Comparison of ENCODE assay signal across 12 cellular contexts in the genomic region with DNA sequence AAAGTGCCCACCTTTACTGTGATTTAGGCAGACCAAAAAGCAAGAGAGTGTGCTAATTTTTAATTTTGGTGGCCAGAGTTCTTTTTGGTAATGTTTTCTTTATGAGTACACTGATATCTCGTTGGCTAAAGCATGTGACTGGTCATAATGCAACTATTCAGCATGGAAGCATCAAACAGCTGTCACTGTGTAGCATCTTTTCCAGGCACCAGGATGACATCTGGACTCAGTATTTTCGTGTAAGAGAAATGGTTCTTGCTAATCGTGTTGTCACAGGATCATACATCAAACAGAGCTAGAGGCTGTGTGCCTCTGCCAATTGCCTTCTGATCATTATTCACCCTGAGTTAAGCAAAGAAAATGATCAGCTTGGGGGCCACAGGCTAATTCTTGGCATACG.
DNase-seq lines count a peak whose midpoint lies in the region; ATAC-seq and TF ChIP-seq lines count a peak whose summit lies in the region.
"Had no signal": no experiment of that assay in that cellular context is flagged by ENCODE, and none has a peak within 500 bp of the region (broad histone marks: within the 10 kb centered on the region; RNA-seq: fewer than 3 reads in every experiment).

No MANE protein-coding gene starts in this region.

- peaks cover 7 to 20% (median 15%) of the 10 kb centered on the region in 4 donors for H3K4me1 ChIP-seq in esophagus muscularis mucosa

- TF ChIP-seq POLR2A in esophagus muscularis mucosa (IDR thresholded peaks at IDR 0.05; ENCODE audit: low read depth) = no peak

- no peak for TF ChIP-seq CTCF in esophagus muscularis mucosa (IDR thresholded peaks at IDR 0.05)

- no peaks in the 10 kb centered on the region for H3K27me3 ChIP-seq in esophagus muscularis mucosa

- intact Hi-C loops in esophagus muscularis mucosa (cut with DNase I) = no loop called here

- no peak for TF ChIP-seq EP300 in esophagus muscularis mucosa (IDR thresholded peaks at IDR 0.05)

- H3K9me3 ChIP-seq in esophagus muscularis mucosa = no peaks in the 10 kb centered on the region

- no peak overlapping the region for H3K4me3 ChIP-seq in esophagus muscularis mucosa

- WGBS in esophagus muscularis mucosa = 50% methylated on average over 4 of the region's 4 CpGs

- ATAC-seq in SK-N-SH treated with all-trans-retinoic acid at 6 μM for 48 hours (peak; percentile 83), HG02642 (IDR thresholded peaks at IDR 0.05; ENCODE audit: poor library complexity, unreplicated experiment) (no peak), HG02588 (IDR thresholded peaks at IDR 0.05; ENCODE audit: unreplicated experiment) (no peak)
- ATAC-seq: activated CD8-positive, alpha-beta T cell treated with anti-CD3 and anti-CD28 coated beads, Interleukin-2, amount 10 ng/mL, durations not matched to agents 7 days and 5 days; activated T-helper 17 cell treated with anti-CD3 and anti-CD28 coated beads, Interleukin-2, amount 50 U/mL, for 72 hours had no signal

- H3K36me3 ChIP-seq in esophagus muscularis mucosa = no peaks in the 10 kb centered on the region

- H3K27ac ChIP-seq in esophagus muscularis mucosa (replicated peaks in 1 of 4) = no peak overlapping the region

- DNase-seq in DMS 273 (lab: John Stamatoyannopoulos, UW; ENCODE audit: unreplicated experiment) = peak; percentile 54
- peak; percentile 94 for DNase-seq in LHCN-M2 (ENCODE audit: low read depth)
- peak; percentile 52 for DNase-seq in hepatic stellate cell (ENCODE audit: low spot score)
- no peak for DNase-seq in stimulated activated CD4-positive, alpha-beta T cell treated with anti-CD3 and anti-CD28 coated beads, Interleukin-4, amount 100 ng/mL, for 24 hours
- DNase-seq in esophagus muscularis mucosa (ENCODE audit: extremely low spot score) = no peak
- DNase-seq: activated CD8-positive, alpha-beta T cell treated with anti-CD3 and anti-CD28 coated beads, Interleukin-2, amount 10 ng/mL, durations not matched to agents 7 days and 5 days; H7; NCI-H774 had no signal

TF ChIP-seq in SK-N-SH treated with all-trans-retinoic acid at 6 μM for 48 hours, 23 proteins besides CTCF, POLR2A, EP300 and RAD21:
- TF ChIP-seq ESRRG (CRISPR knock-in tag; IDR thresholded peaks at IDR 0.05) = no peak
- TF ChIP-seq ZNF565 (CRISPR knock-in tag; conservative IDR thresholded peaks at IDR 0.05; ENCODE audit: low read depth) = no peak
- TF ChIP-seq ZNF8 (CRISPR knock-in tag; IDR thresholded peaks at IDR 0.05) = no peak
- no peak for TF ChIP-seq GLIS3 (CRISPR knock-in tag; IDR thresholded peaks at IDR 0.05)
- no peak for TF ChIP-seq ZC3H10 (CRISPR knock-in tag; IDR thresholded peaks at IDR 0.05)
- no peak for TF ChIP-seq RARB (CRISPR knock-in tag; IDR thresholded peaks at IDR 0.05)
- no peak for TF ChIP-seq TCF4 (CRISPR knock-in tag; IDR thresholded peaks at IDR 0.05; ENCODE audit: borderline replicate concordance)
- no peak for TF ChIP-seq TOX (CRISPR knock-in tag; IDR thresholded peaks at IDR 0.05; ENCODE audit: borderline replicate concordance)

Comparison
In these comparisons a context has a peak if more than half of its experiments do, and no peak if none do; other contexts are left out.
1. DNase-seq: peak in DMS 273 (single experiment), LHCN-M2 (single experiment) and hepatic stellate cell (single experiment); none in stimulated activated CD4-positive, alpha-beta T cell treated with anti-CD3 and anti-CD28 coated beads, Interleukin-4, amount 100 ng/mL, for 24 hours (single experiment) and esophagus muscularis mucosa (single experiment).